ENCODE assay signal across 19 cellular contexts in genomic region chr11:17630936-17631335, GRCh38.
"Had no signal": no experiment of that assay in that cellular context is flagged by ENCODE, and none has a peak within 500 bp of the region (broad histone marks: within the 10 kb centered on the region; RNA-seq: fewer than 3 reads in every experiment).

No MANE protein-coding gene starts in this region.

- FAIRE-seq: pancreas had no signal

- DNase-seq: islet precursor cell; left ventricle myocardium inferior; midbrain; mucosa of descending colon; naive thymus-derived CD4-positive, alpha-beta T cell; pancreas; posterior cingulate gyrus; right lobe of liver; stimulated activated CD4-positive, alpha-beta T cell treated with anti-CD3 and anti-CD28 coated beads, Interleukin-1b, Interleukin-23, amount 100 ng/mL, for 48 hours; stimulated activated CD4-positive, alpha-beta T cell treated with anti-CD3 and anti-CD28 coated beads, Interleukin-2, amount 100 ng/mL, for 48 hours; stimulated activated CD4-positive, alpha-beta T cell treated with anti-CD3 and anti-CD28 coated beads, Interleukin-4, amount 100 ng/mL, for 4 hours; stimulated activated naive CD4-positive, alpha-beta T cell treated with Interleukin-2 at 50 U/mL for 16 hours; stimulated activated naive CD8-positive, alpha-beta T cell treated with anti-CD3 and anti-CD28 coated beads, Interleukin-15, amount 100 ng/mL, for 72 hours; substantia nigra had no signal

- H3K36me3 ChIP-seq: left ventricle myocardium inferior, pancreas, right atrium auricular region, right lobe of liver, tibial nerve, vagina had no signal

- H3K27ac ChIP-seq: hepatocyte, left ventricle myocardium inferior, pancreas, right atrium auricular region, right lobe of liver, tibial nerve, vagina had no signal

- H3K9me3 ChIP-seq: left ventricle myocardium inferior, mucosa of descending colon, pancreas, right lobe of liver, vagina had no signal

- H3K4me3 ChIP-seq: hepatocyte, left ventricle myocardium inferior, mucosa of descending colon, pancreas, right atrium auricular region, right lobe of liver, smooth muscle cell, tibial nerve, vagina had no signal

- H3K79me2 ChIP-seq: hepatocyte had no signal

- H2AFZ ChIP-seq: hepatocyte had no signal

- H3K4me2 ChIP-seq: hepatocyte, smooth muscle cell had no signal

- H3K27me3 ChIP-seq: hepatocyte, pancreas, right atrium auricular region, right lobe of liver, tibial nerve, vagina had no signal

- H3K4me1 ChIP-seq: left ventricle myocardium inferior, pancreas, right atrium auricular region, right lobe of liver, tibial nerve, vagina had no signal
